In the genomic region with DNA sequence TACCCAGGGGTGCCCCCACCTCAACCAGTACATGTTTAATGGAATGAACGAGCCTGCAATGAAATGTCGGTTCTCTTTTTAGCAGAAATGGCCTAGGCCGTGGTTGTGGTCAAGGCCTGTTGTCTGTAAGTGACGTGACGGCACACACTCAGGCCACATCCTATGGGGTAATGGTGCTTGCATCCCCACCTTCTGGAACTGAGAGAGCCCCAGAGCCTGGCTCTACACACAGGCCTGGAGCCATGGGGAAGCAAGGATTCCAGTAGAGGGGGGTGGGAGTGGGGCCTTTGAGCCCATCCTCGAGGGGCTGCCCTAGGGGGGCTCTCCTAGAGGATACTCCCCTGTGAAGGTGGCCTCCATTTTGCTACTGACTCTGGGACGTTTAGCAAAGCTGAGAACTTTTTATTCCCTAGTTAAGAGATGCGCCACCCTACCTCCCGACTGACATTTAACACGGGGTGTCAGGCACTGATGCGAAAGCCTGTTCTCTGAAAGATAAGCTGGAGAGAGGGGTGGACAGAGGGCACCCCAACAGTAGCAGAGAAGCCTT, we compare ENCODE assay signal across 14 cellular contexts. TPM values are rescaled to one million over a fixed set of nuclear protein-coding genes. Genes with fewer than 3 reads are reported as not detected.
DNase-seq lines count a peak whose midpoint lies in the region; ATAC-seq and TF ChIP-seq lines count a peak whose summit lies in the region.
"Had no signal": no experiment of that assay in that cellular context is flagged by ENCODE, and none has a peak within 500 bp of the region (broad histone marks: within the 10 kb centered on the region; RNA-seq: fewer than 3 reads in every experiment).

No MANE protein-coding gene starts in this region.

- in situ Hi-C loops in ACHN (cut with HindIII; ENCODE audit: low pct_ligation_motif_present, low pct_unique_long_range_greater_than_20kb, low sequenced_read_pairs) = no loop called here

- peak overlapping the region; percentile 34 for H3K4me3 Mint-ChIP-seq in activated CD8-positive, alpha-beta memory T cell treated with anti-CD3 and anti-CD28 coated beads, Interleukin-2, amount 10 ng/mL, durations not matched to agents 7 days and 5 days
- no peak overlapping the region for H3K4me3 Mint-ChIP-seq in dendritic cell treated with granulocyte-macrophage colony-stimulating factor and Interleukin-4, amounts not matched to agents 40 ng/mL and 50 ng/mL, for 4 days
- peak overlapping the region in 1 of 2 donors; percentile 35 for H3K4me3 Mint-ChIP-seq in stimulated activated naive CD8-positive, alpha-beta T cell treated with anti-CD3 and anti-CD28 coated beads, Interleukin-15, amount 100 ng/mL, for 72 hours

- H3K4me1 Mint-ChIP-seq in activated CD8-positive, alpha-beta memory T cell treated with anti-CD3 and anti-CD28 coated beads, Interleukin-2, amount 10 ng/mL, durations not matched to agents 7 days and 5 days = peaks cover 97% of the 10 kb centered on the region
- peaks cover 96% of the 10 kb centered on the region for H3K4me1 Mint-ChIP-seq in dendritic cell treated with granulocyte-macrophage colony-stimulating factor and Interleukin-4, amounts not matched to agents 40 ng/mL and 50 ng/mL, for 4 days (ENCODE audit: low read depth)
- peaks cover 97% of the 10 kb centered on the region for H3K4me1 Mint-ChIP-seq in stimulated activated naive CD8-positive, alpha-beta T cell treated with anti-CD3 and anti-CD28 coated beads, Interleukin-15, amount 100 ng/mL, for 72 hours

- H3F3A ChIP-seq in Loucy (ENCODE audit: low read depth) = no peaks in the 10 kb centered on the region

- CTCF ChIA-PET in activated CD8-positive, alpha-beta memory T cell treated with anti-CD3 and anti-CD28 coated beads, Interleukin-2, amount 10 ng/mL, durations not matched to agents 7 days and 5 days (lab: Charles Lee) = interaction anchor here (0.9 to 1.6 kb wide), 2 partner anchors 9 to 13 kb away, joined by 3 to 4 read pairs; no protein-coding TSS in a partner anchor

- no peaks in the 10 kb centered on the region for H3K27me3 Mint-ChIP-seq in activated CD8-positive, alpha-beta memory T cell treated with anti-CD3 and anti-CD28 coated beads, Interleukin-2, amount 10 ng/mL, durations not matched to agents 7 days and 5 days
- H3K27me3 Mint-ChIP-seq in dendritic cell treated with granulocyte-macrophage colony-stimulating factor and Interleukin-4, amounts not matched to agents 40 ng/mL and 50 ng/mL, for 4 days = no peaks in the 10 kb centered on the region
- H3K27me3 Mint-ChIP-seq in stimulated activated naive CD8-positive, alpha-beta T cell treated with anti-CD3 and anti-CD28 coated beads, Interleukin-15, amount 100 ng/mL, for 72 hours = no peaks in the 10 kb centered on the region

- H2AFZ ChIP-seq in Loucy (ENCODE audit: low read length) = no peak overlapping the region

- H3K27ac Mint-ChIP-seq in activated CD8-positive, alpha-beta memory T cell treated with anti-CD3 and anti-CD28 coated beads, Interleukin-2, amount 10 ng/mL, durations not matched to agents 7 days and 5 days = peak overlapping the region; percentile 93
- peak overlapping the region; percentile 75 for H3K27ac Mint-ChIP-seq in dendritic cell treated with granulocyte-macrophage colony-stimulating factor and Interleukin-4, amounts not matched to agents 40 ng/mL and 50 ng/mL, for 4 days
- H3K27ac Mint-ChIP-seq in stimulated activated naive CD8-positive, alpha-beta T cell treated with anti-CD3 and anti-CD28 coated beads, Interleukin-15, amount 100 ng/mL, for 72 hours = no peak overlapping the region

- no peaks in the 10 kb centered on the region for H3K36me3 ChIP-seq in Loucy (ENCODE audit: insufficient read depth, low read length)
- H3K36me3 ChIP-seq: ovary, transverse colon had no signal

- peak overlapping the region; percentile 96 for H3K4me3 ChIP-seq in Loucy (ENCODE audit: low read length, poor library complexity, severe bottlenecking)
- H3K4me3 ChIP-seq: ovary, transverse colon had no signal

- peak overlapping the region; percentile 96 for H3K9ac ChIP-seq in Loucy (ENCODE audit: low read depth, low read length, poor library complexity, severe bottlenecking)

- H3K9me2 ChIP-seq in Loucy (replicated peaks; ENCODE audit: low read depth, low read length) = no peaks in the 10 kb centered on the region

- ATAC-seq in activated CD8-positive, alpha-beta memory T cell treated with anti-CD3 and anti-CD28 coated beads, Interleukin-2, amount 10 ng/mL, durations not matched to agents 7 days and 5 days = peak; percentile 63
- ATAC-seq in stimulated activated naive CD8-positive, alpha-beta T cell treated with anti-CD3 and anti-CD28 coated beads, Interleukin-15, amount 100 ng/mL, for 72 hours = peak; percentile 72
- ATAC-seq: HCT116 had no signal

- H3K4me2 ChIP-seq in Loucy (ENCODE audit: low read depth, low read length, poor library complexity, severe bottlenecking) = peak overlapping the region; percentile 97

- peaks cover 78% of the 10 kb centered on the region for H3K4me1 ChIP-seq in Loucy (ENCODE audit: insufficient read depth, low read length, poor library complexity, severe bottlenecking)

- intact Hi-C loops in dendritic cell treated with granulocyte-macrophage colony-stimulating factor and Interleukin-4, amounts not matched to agents 40 ng/mL and 50 ng/mL, for 4 days (cut with micrococcal nuclease) = no loop called here

- no peaks in the 10 kb centered on the region for H3K27me3 ChIP-seq in Loucy (ENCODE audit: insufficient read depth, low read length, poor library complexity, severe bottlenecking)
- H3K27me3 ChIP-seq: ovary, transverse colon had no signal

- peaks cover 100% of the 10 kb centered on the region for H3K79me2 ChIP-seq in Loucy (ENCODE audit: insufficient read depth, low read length)

- no peaks in the 10 kb centered on the region for H3K9me3 ChIP-seq in Loucy (ENCODE audit: insufficient read depth, low read depth, low read length)
- H3K9me3 ChIP-seq: ovary, transverse colon had no signal

- DNase-seq in activated CD8-positive, alpha-beta memory T cell treated with anti-CD3 and anti-CD28 coated beads, Interleukin-2, amount 10 ng/mL, durations not matched to agents 7 days and 5 days = peak; percentile 87
- DNase-seq in activated CD8-positive, alpha-beta memory T cell treated with anti-CD3 and anti-CD28 coated beads, Interleukin-2, amount 50 U/mL, for 4 hours = no peak
- DNase-seq in stimulated activated naive CD8-positive, alpha-beta T cell treated with anti-CD3 and anti-CD28 coated beads, Interleukin-15, amount 100 ng/mL, for 72 hours = peak in 1 of 2 donors; percentile 42
- DNase-seq in NCI-H2196 treated with DMSO at 0.1 percent for 48 hours (lab: John Stamatoyannopoulos, UW; ENCODE audit: unreplicated experiment) (no peak), ACHN (no peak), ecto neural progenitor cell (ENCODE audit: low spot score) (no peak)
- DNase-seq: DMS 273 treated with DMSO at 0.1 percent for 48 hours, NCI-H1092, NCI-H446 treated with DMSO at 0.1 percent for 48 hours, ovary, transverse colon had no signal

- TF ChIP-seq CTCF in Loucy (conservative IDR thresholded peaks at IDR 0.05; ENCODE audit: low read length) = no peak

- H3K9me3 Mint-ChIP-seq in activated CD8-positive, alpha-beta memory T cell treated with anti-CD3 and anti-CD28 coated beads, Interleukin-2, amount 10 ng/mL, durations not matched to agents 7 days and 5 days (ENCODE audit: low read depth) = peaks cover 3% of the 10 kb centered on the region
- H3K9me3 Mint-ChIP-seq in dendritic cell treated with granulocyte-macrophage colony-stimulating factor and Interleukin-4, amounts not matched to agents 40 ng/mL and 50 ng/mL, for 4 days = no peaks in the 10 kb centered on the region
- peaks cover 9 to 13% of the 10 kb centered on the region in 2 donors for H3K9me3 Mint-ChIP-seq in stimulated activated naive CD8-positive, alpha-beta T cell treated with anti-CD3 and anti-CD28 coated beads, Interleukin-15, amount 100 ng/mL, for 72 hours

- peaks cover 24% of the 10 kb centered on the region for H4K20me1 ChIP-seq in Loucy (ENCODE audit: insufficient read depth, low read length, poor library complexity, severe bottlenecking)

- H3K36me3 Mint-ChIP-seq in activated CD8-positive, alpha-beta memory T cell treated with anti-CD3 and anti-CD28 coated beads, Interleukin-2, amount 10 ng/mL, durations not matched to agents 7 days and 5 days = peaks cover 37% of the 10 kb centered on the region
- H3K36me3 Mint-ChIP-seq in dendritic cell treated with granulocyte-macrophage colony-stimulating factor and Interleukin-4, amounts not matched to agents 40 ng/mL and 50 ng/mL, for 4 days (ENCODE audit: low read depth) = peaks cover 63% of the 10 kb centered on the region

RNA-seq across cellular contexts. Expression of a gene that starts 6.6 kb away (rescaled TPM):
- total RNA-seq in activated CD8-positive, alpha-beta memory T cell treated with anti-CD3 and anti-CD28 coated beads, Interleukin-2, amount 10 ng/mL, durations not matched to agents 7 days and 5 days = 100 to 1,000 TPM in 1 of 2 experiments, 10 to 100 TPM in 1; 76.1 to 122 TPM

Comparison
In these comparisons a context has a peak if more than half of its experiments do, and no peak if none do; other contexts are left out.
1. H3K27ac Mint-ChIP-seq: peak in activated CD8-positive, alpha-beta memory T cell treated with anti-CD3 and anti-CD28 coated beads, Interleukin-2, amount 10 ng/mL, durations not matched to agents 7 days and 5 days (single experiment) and dendritic cell treated with granulocyte-macrophage colony-stimulating factor and Interleukin-4, amounts not matched to agents 40 ng/mL and 50 ng/mL, for 4 days (single experiment); none in stimulated activated naive CD8-positive, alpha-beta T cell treated with anti-CD3 and anti-CD28 coated beads, Interleukin-15, amount 100 ng/mL, for 72 hours (0 of 2).